Comparison of ENCODE assay signal across 1 cellular context in the genomic region with DNA sequence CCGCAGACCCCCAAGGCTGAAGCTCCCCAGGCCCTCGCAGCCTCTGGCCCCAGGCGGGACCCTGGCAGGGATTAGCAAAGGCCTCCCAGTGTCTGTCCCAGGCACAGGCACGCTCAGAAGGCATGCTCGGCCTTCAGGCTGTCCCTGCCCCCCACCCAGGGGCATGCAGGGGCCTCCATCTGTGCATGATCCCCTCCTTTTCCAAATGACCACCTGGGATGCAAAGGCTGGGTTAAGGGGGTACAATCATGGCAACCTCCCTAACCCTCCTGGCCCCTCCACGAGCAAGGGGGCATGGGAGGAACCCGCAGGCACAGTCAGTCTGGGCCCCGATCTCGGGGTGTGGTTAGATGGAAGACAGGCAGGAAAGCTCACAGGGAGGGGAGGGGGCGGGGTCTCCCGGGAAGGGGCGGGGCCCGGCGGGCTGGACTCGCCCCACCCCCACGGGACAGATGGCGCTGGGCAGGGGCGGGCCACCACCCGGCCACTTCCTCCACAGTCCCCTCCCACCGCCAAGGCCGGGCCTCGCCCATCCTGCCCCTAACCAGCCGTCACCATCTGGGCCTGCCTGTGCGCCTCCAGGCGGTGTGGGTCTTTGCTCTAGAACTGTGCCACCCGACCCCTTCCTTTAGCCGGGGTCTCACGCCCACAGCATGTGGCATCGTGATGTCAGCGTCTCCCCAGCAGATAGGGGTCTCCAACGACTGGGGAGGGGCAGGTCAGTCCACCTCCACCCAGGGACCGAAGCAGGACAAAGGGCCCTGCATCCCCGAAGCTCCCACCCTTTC.
A peak's percentile ranks its signal among the peaks of the same experiment; 100 is the strongest.
TF ChIP-seq lines count a peak whose summit lies in the region.

No MANE protein-coding gene starts in this region.

TF ChIP-seq in HEK293, 187 proteins besides CTCF, POLR2A, EP300 and RAD21 (continued from another document and continues in another):
- TF ChIP-seq ZNF585B (tag by site-specific recombination; IDR thresholded peaks at IDR 0.05) (no peak), ZSCAN16 (tag by site-specific recombination; IDR thresholded peaks at IDR 0.05) (no peak), SCRT1 (tag by site-specific recombination; IDR thresholded peaks at IDR 0.05; ENCODE audit: borderline replicate concordance) (no peak), ZNF155 (tag by site-specific recombination; IDR thresholded peaks at IDR 0.05) (no peak), ZNF791 (tag by site-specific recombination; IDR thresholded peaks at IDR 0.05) (no peak), ZFP3 (tag by site-specific recombination; IDR thresholded peaks at IDR 0.05; ENCODE audit: low read depth) (no peak), GFI1B (tag by site-specific recombination; IDR thresholded peaks at IDR 0.05) (no peak), MEIS1 (CRISPR knock-in tag; IDR thresholded peaks at IDR 0.05; ENCODE audit: borderline replicate concordance) (no peak), YY1 (tag by site-specific recombination; IDR thresholded peaks at IDR 0.05) (no peak), ZNF239 (tag by site-specific recombination; IDR thresholded peaks at IDR 0.05) (no peak), ZNF510 (tag by site-specific recombination; IDR thresholded peaks at IDR 0.05; ENCODE audit: insufficient replicate concordance) (no peak), ZNF423 (tag by site-specific recombination; IDR thresholded peaks at IDR 0.05) (no peak), PRDM10 (tag by site-specific recombination; IDR thresholded peaks at IDR 0.05) (no peak), ZNF664 (tag by site-specific recombination; IDR thresholded peaks at IDR 0.05) (no peak), ZNF626 (tag by site-specific recombination; IDR thresholded peaks at IDR 0.05) (no peak), ZNF645 (tag by site-specific recombination; IDR thresholded peaks at IDR 0.05) (no peak), PRDM1 (tag by site-specific recombination; IDR thresholded peaks at IDR 0.05) (no peak), ZNF23 (tag by site-specific recombination; IDR thresholded peaks at IDR 0.05; ENCODE audit: borderline replicate concordance) (no peak), ZNF202 (tag by site-specific recombination; IDR thresholded peaks at IDR 0.05; ENCODE audit: borderline replicate concordance) (no peak), ZNF600 (tag by site-specific recombination; IDR thresholded peaks at IDR 0.05) (no peak), ZNF514 (tag by site-specific recombination; IDR thresholded peaks at IDR 0.05) (no peak), ZNF792 (tag by site-specific recombination; IDR thresholded peaks at IDR 0.05) (no peak), ZNF10 (tag by site-specific recombination; IDR thresholded peaks at IDR 0.05) (no peak), ZNF623 (tag by site-specific recombination; IDR thresholded peaks at IDR 0.05) (no peak), OVOL3 (tag by site-specific recombination; IDR thresholded peaks at IDR 0.05) (no peak), ZFP37 (tag by site-specific recombination; IDR thresholded peaks at IDR 0.05) (no peak), ZNF670 (tag by site-specific recombination; IDR thresholded peaks at IDR 0.05; ENCODE audit: low read depth) (no peak), ZNF544 (tag by site-specific recombination; IDR thresholded peaks at IDR 0.05) (no peak), ZNF324 (tag by site-specific recombination; IDR thresholded peaks at IDR 0.05) (no peak), ZFP69B (tag by site-specific recombination; IDR thresholded peaks at IDR 0.05) (no peak), ZSCAN18 (tag by site-specific recombination; IDR thresholded peaks at IDR 0.05) (no peak), ZNF692 (tag by site-specific recombination; IDR thresholded peaks at IDR 0.05) (peak; percentile 34; the same call in 1 of the 2 replicates), ZNF830 (tag by site-specific recombination; IDR thresholded peaks at IDR 0.05; ENCODE audit: low read depth) (no peak), GLIS1 (tag by site-specific recombination; IDR thresholded peaks at IDR 0.05) (peak; percentile 93), ZNF426 (tag by site-specific recombination; IDR thresholded peaks at IDR 0.05) (no peak), ZNF292 (tag by site-specific recombination; IDR thresholded peaks at IDR 0.05; ENCODE audit: borderline replicate concordance, low read depth) (no peak), SP3 (tag by site-specific recombination; IDR thresholded peaks at IDR 0.05) (peak; percentile 79), ZXDB (tag by site-specific recombination; IDR thresholded peaks at IDR 0.05) (peak; percentile 77), ZNF558 (tag by site-specific recombination; IDR thresholded peaks at IDR 0.05) (no peak), KLF1 (tag by site-specific recombination; IDR thresholded peaks at IDR 0.05) (peak; percentile 86), ZBTB8A (tag by site-specific recombination; IDR thresholded peaks at IDR 0.05) (no peak), KLF9 (tag by site-specific recombination; IDR thresholded peaks at IDR 0.05; ENCODE audit: low read depth) (peak; percentile 90), ZNF549 (tag by site-specific recombination; IDR thresholded peaks at IDR 0.05) (no peak)
- TF ChIP-seq, protein P1, sequence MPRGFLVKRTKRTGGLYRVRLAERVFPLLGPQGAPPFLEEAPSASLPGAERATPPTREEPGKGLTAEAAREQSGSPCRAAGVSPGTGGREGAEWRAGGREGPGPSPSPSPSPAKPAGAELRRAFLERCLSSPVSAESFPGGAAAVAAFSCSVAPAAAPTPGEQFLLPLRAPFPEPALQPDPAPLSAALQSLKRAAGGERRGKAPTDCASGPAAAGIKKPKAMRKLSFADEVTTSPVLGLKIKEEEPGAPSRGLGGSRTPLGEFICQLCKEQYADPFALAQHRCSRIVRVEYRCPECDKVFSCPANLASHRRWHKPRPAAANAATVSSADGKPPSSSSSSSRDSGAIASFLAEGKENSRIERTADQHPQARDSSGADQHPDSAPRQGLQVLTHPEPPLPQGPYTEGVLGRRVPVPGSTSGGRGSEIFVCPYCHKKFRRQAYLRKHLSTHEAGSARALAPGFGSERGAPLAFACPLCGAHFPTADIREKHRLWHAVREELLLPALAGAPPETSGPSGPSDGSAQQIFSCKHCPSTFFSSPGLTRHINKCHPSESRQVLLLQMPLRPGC (tag by site-specific recombination; IDR thresholded peaks at IDR 0.05), result no peak
- TF ChIP-seq, protein P2, sequence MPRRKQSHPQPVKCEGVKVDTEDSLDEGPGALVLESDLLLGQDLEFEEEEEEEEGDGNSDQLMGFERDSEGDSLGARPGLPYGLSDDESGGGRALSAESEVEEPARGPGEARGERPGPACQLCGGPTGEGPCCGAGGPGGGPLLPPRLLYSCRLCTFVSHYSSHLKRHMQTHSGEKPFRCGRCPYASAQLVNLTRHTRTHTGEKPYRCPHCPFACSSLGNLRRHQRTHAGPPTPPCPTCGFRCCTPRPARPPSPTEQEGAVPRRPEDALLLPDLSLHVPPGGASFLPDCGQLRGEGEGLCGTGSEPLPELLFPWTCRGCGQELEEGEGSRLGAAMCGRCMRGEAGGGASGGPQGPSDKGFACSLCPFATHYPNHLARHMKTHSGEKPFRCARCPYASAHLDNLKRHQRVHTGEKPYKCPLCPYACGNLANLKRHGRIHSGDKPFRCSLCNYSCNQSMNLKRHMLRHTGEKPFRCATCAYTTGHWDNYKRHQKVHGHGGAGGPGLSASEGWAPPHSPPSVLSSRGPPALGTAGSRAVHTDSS (tag by site-specific recombination; IDR thresholded peaks at IDR 0.05), result no peak
- TF ChIP-seq, protein P3, sequence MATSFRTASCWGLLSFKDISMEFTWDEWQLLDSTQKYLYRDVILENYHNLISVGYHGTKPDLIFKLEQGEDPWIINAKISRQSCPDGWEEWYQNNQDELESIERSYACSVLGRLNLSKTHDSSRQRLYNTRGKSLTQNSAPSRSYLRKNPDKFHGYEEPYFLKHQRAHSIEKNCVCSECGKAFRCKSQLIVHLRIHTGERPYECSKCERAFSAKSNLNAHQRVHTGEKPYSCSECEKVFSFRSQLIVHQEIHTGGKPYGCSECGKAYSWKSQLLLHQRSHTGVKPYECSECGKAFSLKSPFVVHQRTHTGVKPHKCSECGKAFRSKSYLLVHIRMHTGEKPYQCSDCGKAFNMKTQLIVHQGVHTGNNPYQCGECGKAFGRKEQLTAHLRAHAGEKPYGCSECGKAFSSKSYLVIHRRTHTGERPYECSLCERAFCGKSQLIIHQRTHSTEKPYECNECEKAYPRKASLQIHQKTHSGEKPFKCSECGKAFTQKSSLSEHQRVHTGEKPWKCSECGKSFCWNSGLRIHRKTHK (tag by site-specific recombination; IDR thresholded peaks at IDR 0.05), result no peak
- TF ChIP-seq, protein P4, sequence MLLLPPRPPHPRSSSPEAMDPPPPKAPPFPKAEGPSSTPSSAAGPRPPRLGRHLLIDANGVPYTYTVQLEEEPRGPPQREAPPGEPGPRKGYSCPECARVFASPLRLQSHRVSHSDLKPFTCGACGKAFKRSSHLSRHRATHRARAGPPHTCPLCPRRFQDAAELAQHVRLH (tag by site-specific recombination; IDR thresholded peaks at IDR 0.05), result no peak
- TF ChIP-seq, protein P5, sequence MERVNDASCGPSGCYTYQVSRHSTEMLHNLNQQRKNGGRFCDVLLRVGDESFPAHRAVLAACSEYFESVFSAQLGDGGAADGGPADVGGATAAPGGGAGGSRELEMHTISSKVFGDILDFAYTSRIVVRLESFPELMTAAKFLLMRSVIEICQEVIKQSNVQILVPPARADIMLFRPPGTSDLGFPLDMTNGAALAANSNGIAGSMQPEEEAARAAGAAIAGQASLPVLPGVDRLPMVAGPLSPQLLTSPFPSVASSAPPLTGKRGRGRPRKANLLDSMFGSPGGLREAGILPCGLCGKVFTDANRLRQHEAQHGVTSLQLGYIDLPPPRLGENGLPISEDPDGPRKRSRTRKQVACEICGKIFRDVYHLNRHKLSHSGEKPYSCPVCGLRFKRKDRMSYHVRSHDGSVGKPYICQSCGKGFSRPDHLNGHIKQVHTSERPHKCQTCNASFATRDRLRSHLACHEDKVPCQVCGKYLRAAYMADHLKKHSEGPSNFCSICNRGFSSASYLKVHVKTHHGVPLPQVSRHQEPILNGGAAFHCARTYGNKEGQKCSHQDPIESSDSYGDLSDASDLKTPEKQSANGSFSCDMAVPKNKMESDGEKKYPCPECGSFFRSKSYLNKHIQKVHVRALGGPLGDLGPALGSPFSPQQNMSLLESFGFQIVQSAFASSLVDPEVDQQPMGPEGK (tag by site-specific recombination; IDR thresholded peaks at IDR 0.05), result peak; percentile 88
- TF ChIP-seq, protein P6, sequence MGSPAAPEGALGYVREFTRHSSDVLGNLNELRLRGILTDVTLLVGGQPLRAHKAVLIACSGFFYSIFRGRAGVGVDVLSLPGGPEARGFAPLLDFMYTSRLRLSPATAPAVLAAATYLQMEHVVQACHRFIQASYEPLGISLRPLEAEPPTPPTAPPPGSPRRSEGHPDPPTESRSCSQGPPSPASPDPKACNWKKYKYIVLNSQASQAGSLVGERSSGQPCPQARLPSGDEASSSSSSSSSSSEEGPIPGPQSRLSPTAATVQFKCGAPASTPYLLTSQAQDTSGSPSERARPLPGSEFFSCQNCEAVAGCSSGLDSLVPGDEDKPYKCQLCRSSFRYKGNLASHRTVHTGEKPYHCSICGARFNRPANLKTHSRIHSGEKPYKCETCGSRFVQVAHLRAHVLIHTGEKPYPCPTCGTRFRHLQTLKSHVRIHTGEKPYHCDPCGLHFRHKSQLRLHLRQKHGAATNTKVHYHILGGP (tag by site-specific recombination; IDR thresholded peaks at IDR 0.05), result no peak
